Comparison of ENCODE assay signal across 18 cellular contexts in the genomic region with DNA sequence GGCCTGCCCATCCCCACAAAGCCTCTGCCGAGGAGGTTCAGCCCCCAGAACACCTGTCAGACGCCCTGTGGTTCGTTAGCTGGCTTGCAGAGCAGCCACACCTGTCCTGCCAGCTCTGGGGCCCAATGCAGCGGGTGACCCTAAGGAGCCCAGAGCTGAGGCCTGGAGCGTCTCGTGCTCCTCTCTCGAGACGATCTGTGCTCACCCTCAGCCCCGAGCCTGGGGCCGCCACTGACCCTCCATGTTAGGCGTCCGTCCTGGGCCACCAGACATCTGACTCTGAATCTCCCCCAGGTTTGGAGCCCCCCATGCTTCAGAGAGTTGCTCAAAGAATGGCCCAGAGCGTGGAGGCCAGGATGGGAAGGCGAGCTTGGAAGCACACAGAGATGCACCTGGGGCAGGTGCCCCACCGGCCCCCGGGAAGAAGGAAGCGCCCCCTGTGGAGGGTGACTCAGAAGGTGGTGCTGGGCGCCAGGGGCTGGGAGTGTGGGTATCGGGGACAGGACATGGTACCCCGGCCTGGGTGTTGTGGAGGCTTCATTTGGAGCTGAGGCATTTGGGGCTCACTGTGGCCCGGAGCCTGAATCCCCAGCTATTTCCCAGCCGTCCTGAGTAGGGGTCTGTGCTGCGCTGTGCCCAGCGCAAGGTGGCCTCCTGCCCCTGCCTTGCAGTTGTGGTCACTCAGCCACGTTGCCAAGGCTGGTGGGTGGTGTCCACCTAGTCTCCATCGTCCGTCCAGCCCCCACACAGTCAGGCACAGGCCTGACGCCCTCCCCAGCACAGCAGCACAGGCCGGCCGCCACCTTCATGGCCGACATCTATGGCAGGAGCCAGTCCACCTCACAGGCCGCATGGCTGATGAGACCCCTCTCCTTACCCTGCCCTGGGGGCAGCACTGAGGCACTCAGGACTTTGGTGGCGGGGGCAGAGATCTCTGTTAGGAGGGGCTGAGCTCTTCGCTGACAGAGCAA. TPM values are rescaled to one million over a fixed set of nuclear protein-coding genes. Genes with fewer than 3 reads are reported as not detected.
"Had no signal": no experiment of that assay in that cellular context is flagged by ENCODE, and none has a peak within 500 bp of the region (broad histone marks: within the 10 kb centered on the region; RNA-seq: fewer than 3 reads in every experiment).

No MANE protein-coding gene starts in this region.

- ATAC-seq: body of pancreas had no signal

- H3K27ac ChIP-seq: body of pancreas, tibial artery, vagina had no signal

- H3K27me3 ChIP-seq: adrenal gland, body of pancreas, tibial artery, vagina had no signal

- H3K27ac Mint-ChIP-seq: activated CD4-positive, alpha-beta memory T cell treated with anti-CD3 and anti-CD28 coated beads, Interleukin-2, amount 10 ng/mL, durations not matched to agents 7 days and 5 days; activated T-helper 1 cell treated with anti-CD3 and anti-CD28 coated beads, Interleukin-12 subunit alpha, Interleukin-12 subunit beta, Interleukin-2, Interleukin-4 antibody, amounts not matched to agents 30 ng/mL and 10 ng/mL and 1 ng/mL, durations not matched to agents 14 hours and 24 hours and 36 hours; nephron had no signal

- H3K4me1 ChIP-seq: body of pancreas, vagina had no signal

- H3K9me3 ChIP-seq: adrenal gland, body of pancreas, tibial artery, vagina had no signal

- H3K4me1 Mint-ChIP-seq: nephron had no signal

- H3K4me3 ChIP-seq: adrenal gland, body of pancreas, tibial artery, vagina had no signal

- H3K4me3 Mint-ChIP-seq: activated CD4-positive, alpha-beta memory T cell treated with anti-CD3 and anti-CD28 coated beads, Interleukin-2, amount 10 ng/mL, durations not matched to agents 7 days and 5 days; activated T-helper 1 cell treated with anti-CD3 and anti-CD28 coated beads, Interleukin-12 subunit alpha, Interleukin-12 subunit beta, Interleukin-2, Interleukin-4 antibody, amounts not matched to agents 30 ng/mL and 10 ng/mL and 1 ng/mL, durations not matched to agents 14 hours and 24 hours and 36 hours; central memory CD8-positive, alpha-beta T cell; nephron had no signal

- DNase-seq: activated CD4-positive, alpha-beta memory T cell treated with anti-CD3 and anti-CD28 coated beads, Interleukin-2, amount 10 ng/mL, durations not matched to agents 7 days and 5 days; activated CD4-positive, CD25-positive, alpha-beta regulatory T cell treated with anti-CD3 and anti-CD28 coated beads, Interleukin-2, amount 50 U/mL, for 72 hours; activated CD8-positive, alpha-beta memory T cell treated with anti-CD3 and anti-CD28 coated beads, Interleukin-2, amount 50 U/mL, for 4 hours; activated naive CD4-positive, alpha-beta T cell treated with Interleukin-2 at 50 U/mL for 16 hours; adrenal gland; hypothalamus; stimulated activated CD4-positive, alpha-beta T cell treated with anti-CD3 and anti-CD28 coated beads, Interleukin-4, amount 100 ng/mL, for 4 hours; T-helper 9 cell; tibial artery had no signal

- H3K9me3 Mint-ChIP-seq: activated CD4-positive, alpha-beta memory T cell treated with anti-CD3 and anti-CD28 coated beads, Interleukin-2, amount 10 ng/mL, durations not matched to agents 7 days and 5 days; activated T-helper 1 cell treated with anti-CD3 and anti-CD28 coated beads, Interleukin-12 subunit alpha, Interleukin-12 subunit beta, Interleukin-2, Interleukin-4 antibody, amounts not matched to agents 30 ng/mL and 10 ng/mL and 1 ng/mL, durations not matched to agents 14 hours and 24 hours and 36 hours; central memory CD8-positive, alpha-beta T cell; nephron had no signal

- H3K27me3 Mint-ChIP-seq: activated CD4-positive, alpha-beta memory T cell treated with anti-CD3 and anti-CD28 coated beads, Interleukin-2, amount 10 ng/mL, durations not matched to agents 7 days and 5 days; central memory CD8-positive, alpha-beta T cell had no signal

RNA-seq across cellular contexts. Expression of a gene that starts 42.8 kb away (rescaled TPM):
- total RNA-seq: vagina had no signal

RNA-seq across cellular contexts. Expression of a gene that starts 48.1 kb away (rescaled TPM):
- total RNA-seq: adrenal gland, body of pancreas, lung microvascular endothelial cell, osteoblast, pulmonary artery endothelial cell, vagina had no signal
- polyA plus RNA-seq: adrenal gland, esophagus had no signal
